ENCODE assay signal across 8 cellular contexts in the genomic region with DNA sequence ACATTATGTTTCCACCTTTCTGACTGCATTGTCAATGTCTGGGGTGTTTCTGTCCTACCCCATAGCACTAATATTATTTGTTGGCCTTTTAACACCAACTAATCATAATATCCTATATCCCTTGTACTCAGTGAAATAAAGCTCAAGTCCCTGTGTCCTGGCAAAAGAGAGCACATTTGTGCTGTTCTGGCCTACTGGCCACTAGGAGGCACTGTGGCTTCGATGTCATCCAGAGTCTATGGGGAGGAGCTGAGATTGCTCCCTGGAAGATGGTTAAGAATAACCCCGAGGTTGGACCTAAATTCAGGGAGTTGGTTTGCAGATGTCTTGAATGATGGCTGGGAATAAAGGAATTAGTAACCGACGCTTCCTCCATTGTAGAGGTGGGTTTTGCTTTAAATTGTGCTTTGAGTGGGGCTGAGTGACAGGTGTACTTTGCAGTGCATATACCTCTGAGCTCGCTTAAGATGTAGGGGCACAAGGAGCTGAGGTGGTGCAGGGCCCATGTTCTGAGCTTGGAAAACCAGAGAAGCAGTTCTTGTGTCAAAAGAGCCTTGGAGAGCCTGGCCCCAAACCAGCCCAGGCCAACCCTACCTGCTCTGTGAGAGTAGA.
DNase-seq lines count a peak whose midpoint lies in the region; ATAC-seq lines count a peak whose summit lies in the region.

No MANE protein-coding gene starts in this region.

- H3K27me3 ChIP-seq in mesenchymal stem cell (ENCODE audit: control insufficient read depth in 1 of 2, insufficient read depth in 1 of 2, low read length in 2 of 2): no peaks in the 10 kb centered on the region

- peak overlapping the region; percentile 49 to 97 for H2BK12ac ChIP-seq in mesenchymal stem cell (ENCODE audit: low read length in 2 of 2)

- H3K27me3 Mint-ChIP-seq in T-helper 1 cell treated with Interleukin-12 subunit alpha and Interleukin-12 subunit beta and Interleukin-4 antibody, amounts not matched to agents 30 μg/mL and 1 μg/mL, for 36 hours (ENCODE audit: low read depth): peaks cover 22% of the 10 kb centered on the region
- H3K27me3 Mint-ChIP-seq in stimulated activated memory B cell treated with anti-CD40 and anti-IgM and Interleukin-4, amounts not matched to agents 10 μg/mL and 1 μg/mL and 100 μg/mL, for 72 hours: peaks cover 66% of the 10 kb centered on the region

- H3K36me3 ChIP-seq in mesenchymal stem cell (ENCODE audit: control insufficient read depth in 1 of 2, insufficient read depth in 2 of 2, low read depth in 1 of 2, low read length in 2 of 2): no peaks in the 10 kb centered on the region

- H3K36me3 Mint-ChIP-seq in T-helper 1 cell treated with Interleukin-12 subunit alpha and Interleukin-12 subunit beta and Interleukin-4 antibody, amounts not matched to agents 30 μg/mL and 1 μg/mL, for 36 hours (ENCODE audit: low read depth): no peaks in the 10 kb centered on the region
- H3K36me3 Mint-ChIP-seq in stimulated activated memory B cell treated with anti-CD40 and anti-IgM and Interleukin-4, amounts not matched to agents 10 μg/mL and 1 μg/mL and 100 μg/mL, for 72 hours: no peaks in the 10 kb centered on the region

- no peak overlapping the region for H2BK120ac ChIP-seq in mesenchymal stem cell (ENCODE audit: low read depth, low read length)

- 51% methylated on average over 5 of the region's 5 CpGs for WGBS in mesenchymal stem cell

- H3K4me1 Mint-ChIP-seq in T-helper 1 cell treated with Interleukin-12 subunit alpha and Interleukin-12 subunit beta and Interleukin-4 antibody, amounts not matched to agents 30 μg/mL and 1 μg/mL, for 36 hours (ENCODE audit: low read depth): peaks cover 14% of the 10 kb centered on the region
- peaks cover 6% of the 10 kb centered on the region for H3K4me1 Mint-ChIP-seq in stimulated activated memory B cell treated with anti-CD40 and anti-IgM and Interleukin-4, amounts not matched to agents 10 μg/mL and 1 μg/mL and 100 μg/mL, for 72 hours

- H2AK5ac ChIP-seq in mesenchymal stem cell (ENCODE audit: low read length, severe bottlenecking): peak overlapping the region; percentile 97

- no peak overlapping the region for H3K23ac ChIP-seq in mesenchymal stem cell (ENCODE audit: low read length in 2 of 2)

- DNase-seq in Daoy (ENCODE audit: low read depth) (peak; percentile 76), brain pericyte (ENCODE audit: low read depth, low spot score) (peak; percentile 30), mesenchymal stem cell (no peak), NOMO-1 treated with dmso at 0.1 percent for 144 hours (lab: John Stamatoyannopoulos, UW; ENCODE audit: unreplicated experiment) (no peak)

- no peak overlapping the region for H2AFZ ChIP-seq in mesenchymal stem cell (ENCODE audit: low read depth, low read length)

- no peaks in the 10 kb centered on the region for H3K9me3 Mint-ChIP-seq in T-helper 1 cell treated with Interleukin-12 subunit alpha and Interleukin-12 subunit beta and Interleukin-4 antibody, amounts not matched to agents 30 μg/mL and 1 μg/mL, for 36 hours
- H3K9me3 Mint-ChIP-seq in stimulated activated memory B cell treated with anti-CD40 and anti-IgM and Interleukin-4, amounts not matched to agents 10 μg/mL and 1 μg/mL and 100 μg/mL, for 72 hours: no peaks in the 10 kb centered on the region

- H3K14ac ChIP-seq in mesenchymal stem cell (ENCODE audit: low read length in 2 of 2): peak overlapping the region in 1 of 2 experiments; percentile 2

- peak overlapping the region; percentile 4 to 66 for H3K18ac ChIP-seq in mesenchymal stem cell (ENCODE audit: low read depth in 1 of 2, low read length in 2 of 2)

- no peaks in the 10 kb centered on the region for H3K9me3 ChIP-seq in mesenchymal stem cell (ENCODE audit: control insufficient read depth, low read length)

- H4K91ac ChIP-seq in mesenchymal stem cell (ENCODE audit: low read length): no peak overlapping the region

- no peak overlapping the region for H3K4me2 ChIP-seq in mesenchymal stem cell (ENCODE audit: low read length, poor library complexity, severe bottlenecking)

- peaks cover 5% of the 10 kb centered on the region for H3K4me1 ChIP-seq in mesenchymal stem cell (ENCODE audit: control insufficient read depth, insufficient read depth, low read depth, low read length)

- H3K9ac ChIP-seq in mesenchymal stem cell (ENCODE audit: low read length): peak overlapping the region; percentile 67

- H3K4me3 ChIP-seq in mesenchymal stem cell (ENCODE audit: insufficient read depth in 1 of 2, low read depth in 1 of 2, low read length in 2 of 2): no peak overlapping the region

- peak overlapping the region; percentile 26 for H2BK15ac ChIP-seq in mesenchymal stem cell (ENCODE audit: low read depth, poor library complexity, severe bottlenecking)

- H2BK5ac ChIP-seq in mesenchymal stem cell (ENCODE audit: low read depth, low read length, poor library complexity, severe bottlenecking): peak overlapping the region; percentile 75

- no peaks in the 10 kb centered on the region for H3K79me1 ChIP-seq in mesenchymal stem cell (replicated peaks; ENCODE audit: low read length, poor library complexity, severe bottlenecking)

- no peak overlapping the region for H4K8ac ChIP-seq in mesenchymal stem cell (ENCODE audit: low read length)

- ATAC-seq in GM19463 (IDR thresholded peaks at IDR 0.05; ENCODE audit: unreplicated experiment) (peak; percentile 76), HG03457 (IDR thresholded peaks at IDR 0.05; ENCODE audit: unreplicated experiment) (peak; percentile 85)
- ATAC-seq in stimulated activated memory B cell treated with anti-CD40 and anti-IgM and Interleukin-4, amounts not matched to agents 10 μg/mL and 1 μg/mL and 100 μg/mL, for 72 hours: no peak

- H3K4ac ChIP-seq in mesenchymal stem cell (ENCODE audit: low read depth in 1 of 2, low read length in 2 of 2): peak overlapping the region; percentile 13 to 71

- peak overlapping the region; percentile 66 for H3K27ac ChIP-seq in mesenchymal stem cell (ENCODE audit: low read length, poor library complexity, severe bottlenecking)

- peak overlapping the region; percentile 10 for H3K27ac Mint-ChIP-seq in T-helper 1 cell treated with Interleukin-12 subunit alpha and Interleukin-12 subunit beta and Interleukin-4 antibody, amounts not matched to agents 30 μg/mL and 1 μg/mL, for 36 hours
- no peak overlapping the region for H3K27ac Mint-ChIP-seq in stimulated activated memory B cell treated with anti-CD40 and anti-IgM and Interleukin-4, amounts not matched to agents 10 μg/mL and 1 μg/mL and 100 μg/mL, for 72 hours

- peak overlapping the region; percentile 65 for H3K4me3 Mint-ChIP-seq in T-helper 1 cell treated with Interleukin-12 subunit alpha and Interleukin-12 subunit beta and Interleukin-4 antibody, amounts not matched to agents 30 μg/mL and 1 μg/mL, for 36 hours
- no peak overlapping the region for H3K4me3 Mint-ChIP-seq in stimulated activated memory B cell treated with anti-CD40 and anti-IgM and Interleukin-4, amounts not matched to agents 10 μg/mL and 1 μg/mL and 100 μg/mL, for 72 hours

Comparison
In these comparisons a context has a peak if more than half of its experiments do, and no peak if none do; other contexts are left out.
1. DNase-seq: peak in Daoy (single experiment) and brain pericyte (single experiment); none in mesenchymal stem cell (single experiment) and NOMO-1 treated with dmso at 0.1 percent for 144 hours (single experiment).